ENCODE assay signal across 1 cellular context in genomic region chr1:183262628-183263220, GRCh38.
TF ChIP-seq lines count a peak whose summit lies in the region.

No MANE protein-coding gene starts in this region.

TF ChIP-seq in GM23338, 12 proteins besides CTCF, POLR2A, EP300 and RAD21 (continued from another document):
- no peak for TF ChIP-seq REST (IDR thresholded peaks at IDR 0.05; ENCODE audit: unreplicated experiment)
- no peak for TF ChIP-seq JUNB (IDR thresholded peaks at IDR 0.05; ENCODE audit: unreplicated experiment)
- no peak for TF ChIP-seq NANOG (IDR thresholded peaks at IDR 0.05; ENCODE audit: borderline replicate concordance)
- TF ChIP-seq EZH2 (IDR thresholded peaks at IDR 0.05; ENCODE audit: low read depth, unreplicated experiment) = no peak
- TF ChIP-seq EZH2phosphoT487 (IDR thresholded peaks at IDR 0.05; ENCODE audit: unreplicated experiment) = no peak
- no peak for TF ChIP-seq ZNF114 (CRISPR knock-in tag; IDR thresholded peaks at IDR 0.05)
- TF ChIP-seq ZNF331 (CRISPR knock-in tag; IDR thresholded peaks at IDR 0.05; ENCODE audit: low read depth) = no peak
- no peak for TF ChIP-seq CREB1 (CRISPR knock-in tag; IDR thresholded peaks at IDR 0.05; ENCODE audit: low read depth)
